In genomic region chr1:204872262-204872881, GRCh38 we compare ENCODE assay signal across 20 cellular contexts. TPM values are rescaled to one million over a fixed set of nuclear protein-coding genes. Genes with fewer than 3 reads are reported as not detected.
DNase-seq lines count a peak whose midpoint lies in the region; TF ChIP-seq lines count a peak whose summit lies in the region.
"Had no signal": no experiment of that assay in that cellular context is flagged by ENCODE, and none has a peak within 500 bp of the region (broad histone marks: within the 10 kb centered on the region; RNA-seq: fewer than 3 reads in every experiment).

No MANE protein-coding gene starts in this region.

- no peaks in the 10 kb centered on the region for H4K20me1 ChIP-seq in BLaER1 treated with 17β-estradiol and CSF1 and Interleukin-3, amounts not matched to agents 10 nM and 100 nM

- no peak overlapping the region for H3K9ac ChIP-seq in BLaER1 treated with 17β-estradiol and CSF1 and Interleukin-3, amounts not matched to agents 10 nM and 100 nM
- no peak overlapping the region for H3K9ac ChIP-seq in skeletal muscle tissue (ENCODE audit: low read depth in 1 of 3, low read length in 3 of 3)

- H3K4me1 ChIP-seq in BLaER1 treated with 17β-estradiol and CSF1 and Interleukin-3, amounts not matched to agents 10 nM and 100 nM: peaks cover 12 to 55% (median 40%) of the 10 kb centered on the region in 10 experiments
- peaks cover 17 to 33% (median 27%) of the 10 kb centered on the region in 3 donors for H3K4me1 ChIP-seq in skeletal muscle tissue (ENCODE audit: control insufficient read depth in 3 of 3, insufficient read depth in 3 of 3, low read length in 3 of 3)

- H3K9me3 ChIP-seq in BLaER1 treated with 17β-estradiol and CSF1 and Interleukin-3, amounts not matched to agents 10 nM and 100 nM (replicated peaks in 1 of 11): no peaks in the 10 kb centered on the region
- H3K9me3 ChIP-seq in skeletal muscle tissue (ENCODE audit: control insufficient read depth in 3 of 3, low read length in 3 of 3): no peaks in the 10 kb centered on the region
- H3K9me3 ChIP-seq: stomach had no signal

- DNase-seq in LHCN-M2 (ENCODE audit: low read depth): peak; percentile 51
- peak; percentile 27 for DNase-seq in fibroblast of the aortic adventitia (ENCODE audit: low read depth)
- no peak for DNase-seq in middle frontal gyrus (ENCODE audit: extremely low spot score, low spot score)
- no peak for DNase-seq in NCI-H187 treated with DMSO at 0.1 percent for 48 hours (lab: John Stamatoyannopoulos, UW)
- DNase-seq in OCI-M1 (lab: John Stamatoyannopoulos, UW): no peak
- DNase-seq: activated CD4-positive, alpha-beta T cell treated with anti-CD3 and anti-CD28 coated beads for 4 hours; activated naive CD4-positive, alpha-beta T cell treated with anti-CD3 and anti-CD28 coated beads, Interleukin-2, amount 50 U/mL, for 16 hours; GOT3; kidney; mesendoderm; NCI-H1048; NCI-H2081 treated with DMSO at 0.1 percent for 48 hours; NCI-H524 treated with DMSO at 0.1 percent for 48 hours; stomach; T1000 had no signal

- peak overlapping the region in 4 of 11 experiments; percentile 30 to 38 (median 32); a peak in 4 of 22 replicates for H3K27ac ChIP-seq in BLaER1 treated with 17β-estradiol and CSF1 and Interleukin-3, amounts not matched to agents 10 nM and 100 nM
- peak overlapping the region; percentile 1 for H3K27ac ChIP-seq in skeletal muscle tissue (ENCODE audit: low read depth, low read length)
- H3K27ac ChIP-seq: hepatocyte, HL-60, SK-N-MC had no signal

- no peaks in the 10 kb centered on the region for H3K36me3 ChIP-seq in BLaER1 treated with 17β-estradiol and CSF1 and Interleukin-3, amounts not matched to agents 10 nM and 100 nM
- no peaks in the 10 kb centered on the region for H3K36me3 ChIP-seq in skeletal muscle tissue (ENCODE audit: control insufficient read depth in 3 of 3, insufficient read depth in 3 of 3, low read length in 3 of 3)
- H3K36me3 ChIP-seq: stomach had no signal

- peak overlapping the region; percentile 52 to 89 (median 81) for H3K4me2 ChIP-seq in BLaER1 treated with 17β-estradiol and CSF1 and Interleukin-3, amounts not matched to agents 10 nM and 100 nM
- H3K4me2 ChIP-seq: hepatocyte had no signal

- no peaks in the 10 kb centered on the region for H3K27me3 ChIP-seq in BLaER1 treated with 17β-estradiol and CSF1 and Interleukin-3, amounts not matched to agents 10 nM and 100 nM
- H3K27me3 ChIP-seq in skeletal muscle tissue (ENCODE audit: control insufficient read depth in 3 of 3, insufficient read depth in 3 of 3, low read length in 3 of 3): no peaks in the 10 kb centered on the region
- H3K27me3 ChIP-seq: hepatocyte, stomach had no signal

- no peak for TF ChIP-seq CTCF in fibroblast of the aortic adventitia (IDR thresholded peaks at IDR 0.05; ENCODE audit: insufficient read depth, low read length)

- no peak overlapping the region; a peak in 1 of 20 replicates for H3K4me3 ChIP-seq in BLaER1 treated with 17β-estradiol and CSF1 and Interleukin-3, amounts not matched to agents 10 nM and 100 nM
- H3K4me3 ChIP-seq in fibroblast of the aortic adventitia (ENCODE audit: low read depth, low read length) (no peak overlapping the region), skeletal muscle tissue (ENCODE audit: low read length in 3 of 3) (no peak overlapping the region)
- H3K4me3 ChIP-seq: hepatocyte, SK-N-MC, stomach had no signal

RNA-seq across cellular contexts. Expression of gene NFASC, which starts 1.7 kb away (rescaled TPM):
- total RNA-seq in LHCN-M2 (2014; rRNA removed) (0.19 and 0.46 TPM in 2 replicates), fibroblast of the aortic adventitia (ENCODE audit: low replicate concordance) (22.0 and 25.9 TPM in 2 replicates), skeletal muscle tissue (1.6 TPM)
- 1.3 TPM for polyA plus RNA-seq in LHCN-M2 (2012)

Comparison
In these comparisons a context has a peak if more than half of its experiments do, and no peak if none do; other contexts are left out.
1. DNase-seq: peak in LHCN-M2 (single experiment) and fibroblast of the aortic adventitia (single experiment); none in middle frontal gyrus (single experiment), NCI-H187 treated with DMSO at 0.1 percent for 48 hours (single experiment) and OCI-M1 (single experiment).